In the genomic region with DNA sequence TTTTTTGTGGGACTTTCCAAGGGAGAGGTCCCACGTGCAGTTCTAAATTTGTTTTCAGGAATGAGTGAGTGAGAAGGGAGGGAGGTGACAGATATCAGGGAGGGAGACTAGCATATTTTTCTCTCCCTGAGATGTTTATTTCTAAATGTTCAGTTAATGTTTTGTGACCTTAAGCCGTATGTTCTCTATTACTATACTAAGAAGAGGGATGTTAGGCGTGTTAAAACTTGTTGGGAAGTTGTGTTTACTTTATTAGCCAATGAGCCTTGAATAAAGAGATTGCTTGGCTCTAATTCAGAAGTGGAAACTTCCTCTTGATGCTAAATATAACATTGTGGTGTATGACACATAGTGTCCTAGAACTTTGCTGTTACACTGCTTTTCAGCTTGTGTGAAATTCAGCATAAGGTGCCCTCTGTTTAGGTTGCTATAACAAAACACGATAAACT, we compare ENCODE assay signal across 1 cellular context.
TF ChIP-seq lines count a peak whose summit lies in the region.

No MANE protein-coding gene starts in this region.

TF ChIP-seq in HEK293, 187 proteins besides CTCF, POLR2A, EP300 and RAD21 (continued from another document):
- no peak for TF ChIP-seq ZNF140 (tag by site-specific recombination; IDR thresholded peaks at IDR 0.05)
